ENCODE assay signal across 9 cellular contexts in the genomic region with DNA sequence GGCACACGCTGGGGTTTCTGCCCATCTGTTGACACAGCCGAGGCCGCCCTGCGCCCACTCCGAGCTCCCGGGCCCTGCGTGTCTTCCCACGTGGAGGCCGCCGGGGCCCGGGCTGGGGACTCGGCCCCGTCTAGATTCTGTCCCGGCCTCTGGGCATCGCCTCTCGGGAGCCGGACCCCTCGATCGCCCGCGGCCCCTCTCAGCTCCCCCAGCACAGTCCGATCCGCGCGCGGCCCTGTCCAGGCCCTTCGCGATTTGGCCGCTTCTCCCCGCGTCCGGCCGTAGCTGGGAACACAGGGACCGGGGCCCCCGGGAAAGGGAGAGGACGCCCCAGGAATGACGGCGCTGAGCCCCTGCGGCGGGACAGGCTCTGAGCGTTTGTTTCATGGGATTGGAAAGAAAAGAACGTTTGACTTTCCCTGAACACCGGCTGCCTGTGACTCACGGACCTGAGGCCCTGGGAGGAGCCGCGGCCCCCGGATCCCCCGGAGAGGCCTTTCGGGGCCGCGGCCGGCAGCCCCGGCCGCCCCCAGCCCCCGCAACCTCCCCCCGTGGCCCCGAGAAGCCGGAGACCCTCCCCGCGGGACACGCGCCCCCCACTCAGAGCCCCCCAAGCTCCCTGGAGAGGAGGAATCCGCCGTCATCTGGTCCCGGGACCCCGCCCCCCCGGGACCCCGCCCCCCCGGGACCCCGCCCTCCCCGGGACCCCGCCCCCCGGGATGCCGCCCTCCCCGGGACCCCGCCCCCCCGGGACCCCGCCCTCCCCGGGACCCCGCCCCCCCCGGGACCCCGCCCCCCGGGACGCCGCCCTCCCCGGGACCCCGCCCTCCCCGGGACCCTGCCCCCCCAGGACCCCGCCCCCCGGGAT.
DNase-seq lines count a peak whose midpoint lies in the region; ATAC-seq and TF ChIP-seq lines count a peak whose summit lies in the region.
"Had no signal": no experiment of that assay in that cellular context is flagged by ENCODE, and none has a peak within 500 bp of the region (broad histone marks: within the 10 kb centered on the region; RNA-seq: fewer than 3 reads in every experiment).

No MANE protein-coding gene starts in this region.

- H3K27me3 Mint-ChIP-seq in activated B cell treated with CpG ODN at 0.5 μM for 24 hours: peaks cover 3% of the 10 kb centered on the region

- H3K4me1 ChIP-seq in cardiac muscle cell (ENCODE audit: low read depth) (no peaks in the 10 kb centered on the region), ovary (ENCODE audit: insufficient read depth) (peaks cover 1% of the 10 kb centered on the region), colonic mucosa (no peaks in the 10 kb centered on the region)

- no peaks in the 10 kb centered on the region for H3K4me1 Mint-ChIP-seq in activated B cell treated with CpG ODN at 0.5 μM for 24 hours

- H3K4me3 ChIP-seq in cardiac muscle cell (peak overlapping the region; percentile 22), ovary (no peak overlapping the region), colonic mucosa (no peak overlapping the region)

- POLR2A ChIA-PET in activated B cell treated with CpG ODN at 0.5 μM for 24 hours (lab: Charles Lee): no interaction called here

- H3K27me3 ChIP-seq in cardiac muscle cell: peaks cover 6% of the 10 kb centered on the region
- no peaks in the 10 kb centered on the region for H3K27me3 ChIP-seq in ovary
- H3K27me3 ChIP-seq in colonic mucosa: no peaks in the 10 kb centered on the region

- CTCF ChIA-PET in activated B cell treated with CpG ODN at 0.5 μM for 24 hours (lab: Charles Lee): no interaction called here

- intact Hi-C loops in activated B cell treated with CpG ODN at 0.5 μM for 24 hours (cut with micrococcal nuclease) (no loop called here), ovary (cut with DNase I) (no loop called here), colonic mucosa (cut with DNase I) (no loop called here)

- H3K36me3 Mint-ChIP-seq in activated B cell treated with CpG ODN at 0.5 μM for 24 hours (ENCODE audit: low read depth): no peaks in the 10 kb centered on the region

- H3K9me3 Mint-ChIP-seq in activated B cell treated with CpG ODN at 0.5 μM for 24 hours: no peaks in the 10 kb centered on the region

- WGBS in ovary, 3 donors: 23 to 48% (median 45%) methylated on average over 46 to 82 of the region's 90 CpGs

- H3K9me3 ChIP-seq in cardiac muscle cell (ENCODE audit: low read depth) (no peaks in the 10 kb centered on the region), ovary (no peaks in the 10 kb centered on the region), colonic mucosa (no peaks in the 10 kb centered on the region)

- DNase-seq in AG08395 (ENCODE audit: low spot score) (peak; percentile 54), activated B cell treated with CpG ODN at 0.5 μM for 24 hours (peak; percentile 13), cardiac muscle cell (ENCODE audit: low read depth in 1 of 2, low spot score in 1 of 2) (peak in 1 of 2 donors; percentile 46), ovary (peak in 4 of 5 donors; percentile 35 to 65 (median 48)), NCI-H2196 treated with DMSO at 0.1 percent for 48 hours (lab: John Stamatoyannopoulos, UW; ENCODE audit: unreplicated experiment) (no peak), colonic mucosa (no peak), putamen (ENCODE audit: low spot score) (no peak)

- TF ChIP-seq CTCF in activated B cell treated with CpG ODN at 0.5 μM for 24 hours (IDR thresholded peaks at IDR 0.05) (no peak), cardiac muscle cell (IDR thresholded peaks at IDR 0.05; ENCODE audit: low read depth, low read length) (no peak), ovary (IDR thresholded peaks at IDR 0.05) (no peak), colonic mucosa (IDR thresholded peaks at IDR 0.05) (no peak)

- no peak for TF ChIP-seq POLR2A in ovary (IDR thresholded peaks at IDR 0.05)

- H3K9ac ChIP-seq in colonic mucosa (ENCODE audit: low read depth in 2 of 2, low read length in 2 of 2): no peak overlapping the region

- H3K36me3 ChIP-seq in cardiac muscle cell (no peaks in the 10 kb centered on the region), ovary (no peaks in the 10 kb centered on the region), colonic mucosa (no peaks in the 10 kb centered on the region)

- no peak overlapping the region for H3K27ac Mint-ChIP-seq in activated B cell treated with CpG ODN at 0.5 μM for 24 hours

- H3K27ac ChIP-seq in cardiac muscle cell (no peak overlapping the region), ovary (peak overlapping the region in 1 of 2 donors; percentile 81), colonic mucosa (no peak overlapping the region)
- H3K27ac ChIP-seq: C4-2B had no signal

- ATAC-seq in activated B cell treated with CpG ODN at 0.5 μM for 24 hours (ENCODE audit: low read depth) (no peak), GM18868 (IDR thresholded peaks at IDR 0.05; ENCODE audit: unreplicated experiment) (no peak)

- H3K4me3 Mint-ChIP-seq in activated B cell treated with CpG ODN at 0.5 μM for 24 hours: no peak overlapping the region

- no peak for TF ChIP-seq EP300 in ovary (IDR thresholded peaks at IDR 0.05)

Comparison
In these comparisons a context has a peak if more than half of its experiments do, and no peak if none do; other contexts are left out.
1. DNase-seq: peak in AG08395 (single experiment), activated B cell treated with CpG ODN at 0.5 μM for 24 hours (single experiment) and ovary (4 of 5); none in NCI-H2196 treated with DMSO at 0.1 percent for 48 hours (single experiment), colonic mucosa (single experiment) and putamen (single experiment).